1 cellular context compared by ENCODE assay signal in genomic region chr5:148383564-148384388, GRCh38.
TF ChIP-seq lines count a peak whose summit lies in the region.

Gene FBXO38, plus strand, starts transcription at chr5:148383958. Its CDS starts 10,819 bp downstream, at chr5:148394777.

TF ChIP-seq in HEK293, 187 proteins besides CTCF, POLR2A, EP300 and RAD21 (continued from another document):
- TF ChIP-seq, protein P1, sequence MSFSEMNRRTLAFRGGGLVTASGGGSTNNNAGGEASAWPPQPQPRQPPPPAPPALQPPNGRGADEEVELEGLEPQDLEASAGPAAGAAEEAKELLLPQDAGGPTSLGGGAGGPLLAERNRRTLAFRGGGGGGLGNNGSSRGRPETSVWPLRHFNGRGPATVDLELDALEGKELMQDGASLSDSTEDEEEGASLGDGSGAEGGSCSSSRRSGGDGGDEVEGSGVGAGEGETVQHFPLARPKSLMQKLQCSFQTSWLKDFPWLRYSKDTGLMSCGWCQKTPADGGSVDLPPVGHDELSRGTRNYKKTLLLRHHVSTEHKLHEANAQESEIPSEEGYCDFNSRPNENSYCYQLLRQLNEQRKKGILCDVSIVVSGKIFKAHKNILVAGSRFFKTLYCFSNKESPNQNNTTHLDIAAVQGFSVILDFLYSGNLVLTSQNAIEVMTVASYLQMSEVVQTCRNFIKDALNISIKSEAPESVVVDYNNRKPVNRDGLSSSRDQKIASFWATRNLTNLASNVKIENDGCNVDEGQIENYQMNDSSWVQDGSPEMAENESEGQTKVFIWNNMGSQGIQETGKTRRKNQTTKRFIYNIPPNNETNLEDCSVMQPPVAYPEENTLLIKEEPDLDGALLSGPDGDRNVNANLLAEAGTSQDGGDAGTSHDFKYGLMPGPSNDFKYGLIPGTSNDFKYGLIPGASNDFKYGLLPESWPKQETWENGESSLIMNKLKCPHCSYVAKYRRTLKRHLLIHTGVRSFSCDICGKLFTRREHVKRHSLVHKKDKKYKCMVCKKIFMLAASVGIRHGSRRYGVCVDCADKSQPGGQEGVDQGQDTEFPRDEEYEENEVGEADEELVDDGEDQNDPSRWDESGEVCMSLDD (tag by site-specific recombination; IDR thresholded peaks at IDR 0.05), result no peak
- TF ChIP-seq GFI1B (tag by site-specific recombination; IDR thresholded peaks at IDR 0.05) (no peak), ZNF530 (tag by site-specific recombination; IDR thresholded peaks at IDR 0.05; ENCODE audit: low read depth) (no peak)
